7 cellular contexts compared by ENCODE assay signal in the genomic region with DNA sequence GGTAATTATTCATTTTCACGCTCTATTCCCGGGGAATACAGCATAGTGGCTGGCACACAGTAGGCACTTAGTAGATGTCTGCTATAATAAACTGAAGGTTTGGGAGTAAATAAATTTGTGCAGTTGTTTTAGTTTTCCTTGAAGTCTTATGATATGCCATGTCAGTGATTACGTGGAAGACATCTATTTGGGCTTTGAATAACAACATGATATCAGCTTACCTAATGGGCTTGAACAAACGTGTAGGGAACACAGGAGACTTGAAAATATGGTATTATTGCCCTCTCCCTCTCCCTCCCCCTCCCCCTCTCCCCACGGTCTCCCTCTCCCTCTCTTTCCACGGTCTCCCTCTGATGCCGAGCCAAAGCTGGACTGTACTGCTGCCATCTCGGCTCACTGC.
"Had no signal": no experiment of that assay in that cellular context is flagged by ENCODE, and none has a peak within 500 bp of the region (broad histone marks: within the 10 kb centered on the region; RNA-seq: fewer than 3 reads in every experiment).

No MANE protein-coding gene starts in this region.

- H3K27ac ChIP-seq: GM23248 had no signal

- H3K4me3 ChIP-seq: GM23248 had no signal

- FAIRE-seq: H54, HTR-8/SVneo had no signal

- DNase-seq: GM23248, GOT3, H9, HCEC 1CT, KBM-7 had no signal

- H2AFZ ChIP-seq: GM23248 had no signal

- H3K9ac ChIP-seq: GM23248 had no signal
